ENCODE assay signal across 9 cellular contexts in genomic region chr4:141131738-141132688, GRCh38. TPM values are rescaled to one million over a fixed set of nuclear protein-coding genes. Genes with fewer than 3 reads are reported as not detected.
A peak's percentile ranks its signal among the peaks of the same experiment; 100 is the strongest.
DNase-seq lines count a peak whose midpoint lies in the region; ATAC-seq and TF ChIP-seq lines count a peak whose summit lies in the region.
"Had no signal": no experiment of that assay in that cellular context is flagged by ENCODE, and none has a peak within 500 bp of the region (broad histone marks: within the 10 kb centered on the region; RNA-seq: fewer than 3 reads in every experiment).

No MANE protein-coding gene starts in this region.

- H3K9ac ChIP-seq in mucosa of stomach (ENCODE audit: low read length), result peak overlapping the region; percentile 16

- POLR2A ChIA-PET in AG04450 (lab: Yijun Ruan, JAX), result interaction anchor here (1.9 kb wide), 1 partner anchor 130 kb away, joined by 6 read pairs; no protein-coding TSS in a partner anchor

- CTCF ChIA-PET in AG04450 (lab: Charles Lee), result interaction anchor here (0.6 to 7.1 kb wide), 10 partner anchors 9 to 780 kb away, joined by 3 to 171 read pairs (median 22); no protein-coding TSS in a partner anchor

- H3K4me1 ChIP-seq in effector memory CD4-positive, alpha-beta T cell (ENCODE audit: control insufficient read depth, insufficient read depth, low read length, poor library complexity, severe bottlenecking), result no peaks in the 10 kb centered on the region
- H3K4me1 ChIP-seq in mucosa of stomach (ENCODE audit: control insufficient read depth, insufficient read depth, low read length), result peaks cover 6% of the 10 kb centered on the region

- H3K27ac ChIP-seq in AG04450 (ENCODE audit: low read depth, low read length), result no peak overlapping the region
- no peak overlapping the region for H3K27ac ChIP-seq in effector memory CD4-positive, alpha-beta T cell (ENCODE audit: insufficient read depth, low read length, poor library complexity, severe bottlenecking)
- H3K27ac ChIP-seq: epithelial cell of prostate had no signal

- H3K4me3 ChIP-seq in AG04450 (ENCODE audit: low read depth, low read length) (peak overlapping the region; percentile 82), mucosa of stomach (ENCODE audit: low read length) (no peak overlapping the region)
- H3K4me3 ChIP-seq in effector memory CD4-positive, alpha-beta T cell (ENCODE audit: insufficient read depth, low read depth, low read length, poor library complexity, severe bottlenecking), result peak overlapping the region; percentile 53

- ATAC-seq in GM19395 (IDR thresholded peaks at IDR 0.05; ENCODE audit: unreplicated experiment) (peak; percentile 18), HG03097 (IDR thresholded peaks at IDR 0.05; ENCODE audit: low FRiP score, unreplicated experiment) (no peak), GM21367 (IDR thresholded peaks at IDR 0.05; ENCODE audit: unreplicated experiment) (no peak)

- no peaks in the 10 kb centered on the region for H3K36me3 ChIP-seq in effector memory CD4-positive, alpha-beta T cell (ENCODE audit: control insufficient read depth, insufficient read depth, low read length)
- H3K36me3 ChIP-seq in mucosa of stomach (ENCODE audit: control insufficient read depth, insufficient read depth, low read length), result no peaks in the 10 kb centered on the region

- H3K27me3 ChIP-seq in AG04450 (ENCODE audit: control insufficient read depth, insufficient read depth, low read length), result no peaks in the 10 kb centered on the region
- peaks cover 17% of the 10 kb centered on the region for H3K27me3 ChIP-seq in effector memory CD4-positive, alpha-beta T cell (replicated peaks; ENCODE audit: control insufficient read depth, insufficient read depth, low read length, poor library complexity, severe bottlenecking)
- H3K27me3 ChIP-seq in mucosa of stomach (ENCODE audit: control insufficient read depth, insufficient read depth, low read length), result peaks cover 36% of the 10 kb centered on the region

- DNase-seq in AG04450 (ENCODE audit: low read depth, low spot score), result no peak
- peak; percentile 20 for DNase-seq in NCI-H2171 treated with DMSO at 0.1 percent for 48 hours (lab: John Stamatoyannopoulos, UW)
- DNase-seq in effector memory CD4-positive, alpha-beta T cell, result no peak
- DNase-seq in iPS-NIHi11 (ENCODE audit: low spot score), result no peak

- TF ChIP-seq CTCF in AG04450 (IDR thresholded peaks at IDR 0.05; ENCODE audit: low read depth, low read length), result no peak

- H3K9me3 ChIP-seq in AG04450 (ENCODE audit: control insufficient read depth, insufficient read depth, low read length) (no peaks in the 10 kb centered on the region), mucosa of stomach (ENCODE audit: control insufficient read depth, low read length) (no peaks in the 10 kb centered on the region)
- no peaks in the 10 kb centered on the region for H3K9me3 ChIP-seq in effector memory CD4-positive, alpha-beta T cell (ENCODE audit: control insufficient read depth, low read length)

RNA-seq across cellular contexts. Expression of gene RNF150, which starts 1.3 kb away (rescaled TPM):
- polyA plus RNA-seq in AG04450 (2011; rRNA removed), result 9.8 and 10.3 TPM in 2 replicates
- polyA minus RNA-seq in AG04450 (2011; rRNA and poly(A)+ RNA removed), result 26.3 and 36.0 TPM in 2 replicates
